ENCODE assay signal across 1 cellular context in the genomic region with DNA sequence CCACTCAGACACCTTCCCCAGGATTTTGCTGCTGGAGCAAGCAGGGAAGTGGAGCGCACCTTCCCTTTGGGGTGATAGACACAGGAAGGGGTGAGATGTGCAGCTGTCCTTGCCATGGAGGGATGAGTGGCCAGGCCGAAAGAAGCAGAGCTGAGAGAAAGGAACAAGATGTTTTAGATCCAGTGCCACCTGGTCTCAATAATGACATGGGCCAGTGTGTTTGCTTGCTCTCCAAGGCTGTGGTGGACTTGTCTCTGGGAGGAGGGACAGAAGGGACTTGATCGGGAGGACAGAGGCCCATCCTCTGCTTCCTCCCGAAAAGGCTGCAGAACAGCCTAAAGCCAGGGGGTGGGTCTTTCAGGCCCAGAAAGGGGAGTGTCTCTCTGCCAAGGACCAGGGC.
TF ChIP-seq lines count a peak whose summit lies in the region.

No MANE protein-coding gene starts in this region.

TF ChIP-seq in GM12878, 131 proteins besides CTCF, POLR2A, EP300 and RAD21 (continued from another document):
- TF ChIP-seq, protein P1, sequence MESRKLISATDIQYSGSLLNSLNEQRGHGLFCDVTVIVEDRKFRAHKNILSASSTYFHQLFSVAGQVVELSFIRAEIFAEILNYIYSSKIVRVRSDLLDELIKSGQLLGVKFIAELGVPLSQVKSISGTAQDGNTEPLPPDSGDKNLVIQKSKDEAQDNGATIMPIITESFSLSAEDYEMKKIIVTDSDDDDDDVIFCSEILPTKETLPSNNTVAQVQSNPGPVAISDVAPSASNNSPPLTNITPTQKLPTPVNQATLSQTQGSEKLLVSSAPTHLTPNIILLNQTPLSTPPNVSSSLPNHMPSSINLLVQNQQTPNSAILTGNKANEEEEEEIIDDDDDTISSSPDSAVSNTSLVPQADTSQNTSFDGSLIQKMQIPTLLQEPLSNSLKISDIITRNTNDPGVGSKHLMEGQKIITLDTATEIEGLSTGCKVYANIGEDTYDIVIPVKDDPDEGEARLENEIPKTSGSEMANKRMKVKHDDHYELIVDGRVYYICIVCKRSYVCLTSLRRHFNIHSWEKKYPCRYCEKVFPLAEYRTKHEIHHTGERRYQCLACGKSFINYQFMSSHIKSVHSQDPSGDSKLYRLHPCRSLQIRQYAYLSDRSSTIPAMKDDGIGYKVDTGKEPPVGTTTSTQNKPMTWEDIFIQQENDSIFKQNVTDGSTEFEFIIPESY (IDR thresholded peaks at IDR 0.05) = no peak
- TF ChIP-seq, protein P2, sequence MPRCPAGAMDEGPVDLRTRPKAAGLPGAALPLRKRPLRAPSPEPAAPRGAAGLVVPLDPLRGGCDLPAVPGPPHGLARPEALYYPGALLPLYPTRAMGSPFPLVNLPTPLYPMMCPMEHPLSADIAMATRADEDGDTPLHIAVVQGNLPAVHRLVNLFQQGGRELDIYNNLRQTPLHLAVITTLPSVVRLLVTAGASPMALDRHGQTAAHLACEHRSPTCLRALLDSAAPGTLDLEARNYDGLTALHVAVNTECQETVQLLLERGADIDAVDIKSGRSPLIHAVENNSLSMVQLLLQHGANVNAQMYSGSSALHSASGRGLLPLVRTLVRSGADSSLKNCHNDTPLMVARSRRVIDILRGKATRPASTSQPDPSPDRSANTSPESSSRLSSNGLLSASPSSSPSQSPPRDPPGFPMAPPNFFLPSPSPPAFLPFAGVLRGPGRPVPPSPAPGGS (IDR thresholded peaks at IDR 0.05; ENCODE audit: borderline replicate concordance, insufficient read depth, low read depth, low read length, poor library complexity, severe bottlenecking) = no peak
- TF ChIP-seq, protein P3, sequence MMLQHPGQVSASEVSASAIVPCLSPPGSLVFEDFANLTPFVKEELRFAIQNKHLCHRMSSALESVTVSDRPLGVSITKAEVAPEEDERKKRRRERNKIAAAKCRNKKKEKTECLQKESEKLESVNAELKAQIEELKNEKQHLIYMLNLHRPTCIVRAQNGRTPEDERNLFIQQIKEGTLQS (IDR thresholded peaks at IDR 0.05; ENCODE audit: borderline replicate concordance, extremely low read depth, low read depth, low read length) = no peak
- TF ChIP-seq, protein P4, sequence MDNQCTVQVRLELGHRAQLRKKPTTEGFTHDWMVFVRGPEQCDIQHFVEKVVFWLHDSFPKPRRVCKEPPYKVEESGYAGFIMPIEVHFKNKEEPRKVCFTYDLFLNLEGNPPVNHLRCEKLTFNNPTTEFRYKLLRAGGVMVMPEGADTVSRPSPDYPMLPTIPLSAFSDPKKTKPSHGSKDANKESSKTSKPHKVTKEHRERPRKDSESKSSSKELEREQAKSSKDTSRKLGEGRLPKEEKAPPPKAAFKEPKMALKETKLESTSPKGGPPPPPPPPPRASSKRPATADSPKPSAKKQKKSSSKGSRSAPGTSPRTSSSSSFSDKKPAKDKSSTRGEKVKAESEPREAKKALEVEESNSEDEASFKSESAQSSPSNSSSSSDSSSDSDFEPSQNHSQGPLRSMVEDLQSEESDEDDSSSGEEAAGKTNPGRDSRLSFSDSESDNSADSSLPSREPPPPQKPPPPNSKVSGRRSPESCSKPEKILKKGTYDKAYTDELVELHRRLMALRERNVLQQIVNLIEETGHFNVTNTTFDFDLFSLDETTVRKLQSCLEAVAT (IDR thresholded peaks at IDR 0.05) = peak; percentile 80
- TF ChIP-seq, protein P5, sequence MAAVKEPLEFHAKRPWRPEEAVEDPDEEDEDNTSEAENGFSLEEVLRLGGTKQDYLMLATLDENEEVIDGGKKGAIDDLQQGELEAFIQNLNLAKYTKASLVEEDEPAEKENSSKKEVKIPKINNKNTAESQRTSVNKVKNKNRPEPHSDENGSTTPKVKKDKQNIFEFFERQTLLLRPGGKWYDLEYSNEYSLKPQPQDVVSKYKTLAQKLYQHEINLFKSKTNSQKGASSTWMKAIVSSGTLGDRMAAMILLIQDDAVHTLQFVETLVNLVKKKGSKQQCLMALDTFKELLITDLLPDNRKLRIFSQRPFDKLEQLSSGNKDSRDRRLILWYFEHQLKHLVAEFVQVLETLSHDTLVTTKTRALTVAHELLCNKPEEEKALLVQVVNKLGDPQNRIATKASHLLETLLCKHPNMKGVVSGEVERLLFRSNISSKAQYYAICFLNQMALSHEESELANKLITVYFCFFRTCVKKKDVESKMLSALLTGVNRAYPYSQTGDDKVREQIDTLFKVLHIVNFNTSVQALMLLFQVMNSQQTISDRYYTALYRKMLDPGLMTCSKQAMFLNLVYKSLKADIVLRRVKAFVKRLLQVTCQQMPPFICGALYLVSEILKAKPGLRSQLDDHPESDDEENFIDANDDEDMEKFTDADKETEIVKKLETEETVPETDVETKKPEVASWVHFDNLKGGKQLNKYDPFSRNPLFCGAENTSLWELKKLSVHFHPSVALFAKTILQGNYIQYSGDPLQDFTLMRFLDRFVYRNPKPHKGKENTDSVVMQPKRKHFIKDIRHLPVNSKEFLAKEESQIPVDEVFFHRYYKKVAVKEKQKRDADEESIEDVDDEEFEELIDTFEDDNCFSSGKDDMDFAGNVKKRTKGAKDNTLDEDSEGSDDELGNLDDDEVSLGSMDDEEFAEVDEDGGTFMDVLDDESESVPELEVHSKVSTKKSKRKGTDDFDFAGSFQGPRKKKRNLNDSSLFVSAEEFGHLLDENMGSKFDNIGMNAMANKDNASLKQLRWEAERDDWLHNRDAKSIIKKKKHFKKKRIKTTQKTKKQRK (IDR thresholded peaks at IDR 0.05; ENCODE audit: low read depth, low read length) = no peak
- TF ChIP-seq SIN3A (IDR thresholded peaks at IDR 0.05; ENCODE audit: low read depth, low read length) (no peak), BRCA1 (IDR thresholded peaks at IDR 0.05; ENCODE audit: low read depth, low read length) (no peak), RAD51 (IDR thresholded peaks at IDR 0.05) (no peak), TCF12 (IDR thresholded peaks at IDR 0.05; ENCODE audit: low read depth, low read length) (0 out of 2 replicates have a peak, but pooled peaks have one; percentile 33), ZBED1 (IDR thresholded peaks at IDR 0.05; ENCODE audit: borderline replicate concordance) (no peak), SMC3 (IDR thresholded peaks at IDR 0.05; ENCODE audit: borderline replicate concordance, low read length) (no peak), BCL11A (IDR thresholded peaks at IDR 0.05; ENCODE audit: low read depth, low read length) (no peak), CEBPB (IDR thresholded peaks at IDR 0.05; ENCODE audit: borderline replicate concordance in 1 of 2, low read depth in 2 of 2, low read length in 2 of 2) (no peak), TBL1XR1 (IDR thresholded peaks at IDR 0.05; ENCODE audit: low read depth, low read length) (no peak), BHLHE40 (IDR thresholded peaks at IDR 0.05; ENCODE audit: borderline replicate concordance in 1 of 2, low read depth in 2 of 2, low read length in 1 of 2) (no peak), DPF2 (IDR thresholded peaks at IDR 0.05) (no peak; the same call in 1 of the 2 replicates), ESRRA (IDR thresholded peaks at IDR 0.05; ENCODE audit: low read length) (no peak), CBFB (IDR thresholded peaks at IDR 0.05; ENCODE audit: low read depth) (no peak), YY1 (IDR thresholded peaks at IDR 0.05; ENCODE audit: low read depth, low read length) (no peak), EGR1 (IDR thresholded peaks at IDR 0.05; ENCODE audit: borderline replicate concordance in 1 of 2, low read depth in 2 of 2, low read length in 2 of 2) (no peak), CHD4 (IDR thresholded peaks at IDR 0.05) (no peak)
- TF ChIP-seq, protein P6, sequence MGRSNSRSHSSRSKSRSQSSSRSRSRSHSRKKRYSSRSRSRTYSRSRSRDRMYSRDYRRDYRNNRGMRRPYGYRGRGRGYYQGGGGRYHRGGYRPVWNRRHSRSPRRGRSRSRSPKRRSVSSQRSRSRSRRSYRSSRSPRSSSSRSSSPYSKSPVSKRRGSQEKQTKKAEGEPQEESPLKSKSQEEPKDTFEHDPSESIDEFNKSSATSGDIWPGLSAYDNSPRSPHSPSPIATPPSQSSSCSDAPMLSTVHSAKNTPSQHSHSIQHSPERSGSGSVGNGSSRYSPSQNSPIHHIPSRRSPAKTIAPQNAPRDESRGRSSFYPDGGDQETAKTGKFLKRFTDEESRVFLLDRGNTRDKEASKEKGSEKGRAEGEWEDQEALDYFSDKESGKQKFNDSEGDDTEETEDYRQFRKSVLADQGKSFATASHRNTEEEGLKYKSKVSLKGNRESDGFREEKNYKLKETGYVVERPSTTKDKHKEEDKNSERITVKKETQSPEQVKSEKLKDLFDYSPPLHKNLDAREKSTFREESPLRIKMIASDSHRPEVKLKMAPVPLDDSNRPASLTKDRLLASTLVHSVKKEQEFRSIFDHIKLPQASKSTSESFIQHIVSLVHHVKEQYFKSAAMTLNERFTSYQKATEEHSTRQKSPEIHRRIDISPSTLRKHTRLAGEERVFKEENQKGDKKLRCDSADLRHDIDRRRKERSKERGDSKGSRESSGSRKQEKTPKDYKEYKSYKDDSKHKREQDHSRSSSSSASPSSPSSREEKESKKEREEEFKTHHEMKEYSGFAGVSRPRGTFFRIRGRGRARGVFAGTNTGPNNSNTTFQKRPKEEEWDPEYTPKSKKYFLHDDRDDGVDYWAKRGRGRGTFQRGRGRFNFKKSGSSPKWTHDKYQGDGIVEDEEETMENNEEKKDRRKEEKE (IDR thresholded peaks at IDR 0.05) = no peak
- TF ChIP-seq, protein P7, sequence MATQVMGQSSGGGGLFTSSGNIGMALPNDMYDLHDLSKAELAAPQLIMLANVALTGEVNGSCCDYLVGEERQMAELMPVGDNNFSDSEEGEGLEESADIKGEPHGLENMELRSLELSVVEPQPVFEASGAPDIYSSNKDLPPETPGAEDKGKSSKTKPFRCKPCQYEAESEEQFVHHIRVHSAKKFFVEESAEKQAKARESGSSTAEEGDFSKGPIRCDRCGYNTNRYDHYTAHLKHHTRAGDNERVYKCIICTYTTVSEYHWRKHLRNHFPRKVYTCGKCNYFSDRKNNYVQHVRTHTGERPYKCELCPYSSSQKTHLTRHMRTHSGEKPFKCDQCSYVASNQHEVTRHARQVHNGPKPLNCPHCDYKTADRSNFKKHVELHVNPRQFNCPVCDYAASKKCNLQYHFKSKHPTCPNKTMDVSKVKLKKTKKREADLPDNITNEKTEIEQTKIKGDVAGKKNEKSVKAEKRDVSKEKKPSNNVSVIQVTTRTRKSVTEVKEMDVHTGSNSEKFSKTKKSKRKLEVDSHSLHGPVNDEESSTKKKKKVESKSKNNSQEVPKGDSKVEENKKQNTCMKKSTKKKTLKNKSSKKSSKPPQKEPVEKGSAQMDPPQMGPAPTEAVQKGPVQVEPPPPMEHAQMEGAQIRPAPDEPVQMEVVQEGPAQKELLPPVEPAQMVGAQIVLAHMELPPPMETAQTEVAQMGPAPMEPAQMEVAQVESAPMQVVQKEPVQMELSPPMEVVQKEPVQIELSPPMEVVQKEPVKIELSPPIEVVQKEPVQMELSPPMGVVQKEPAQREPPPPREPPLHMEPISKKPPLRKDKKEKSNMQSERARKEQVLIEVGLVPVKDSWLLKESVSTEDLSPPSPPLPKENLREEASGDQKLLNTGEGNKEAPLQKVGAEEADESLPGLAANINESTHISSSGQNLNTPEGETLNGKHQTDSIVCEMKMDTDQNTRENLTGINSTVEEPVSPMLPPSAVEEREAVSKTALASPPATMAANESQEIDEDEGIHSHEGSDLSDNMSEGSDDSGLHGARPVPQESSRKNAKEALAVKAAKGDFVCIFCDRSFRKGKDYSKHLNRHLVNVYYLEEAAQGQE (IDR thresholded peaks at IDR 0.05; ENCODE audit: low read depth, low read length) = no peak
- TF ChIP-seq, protein P8, sequence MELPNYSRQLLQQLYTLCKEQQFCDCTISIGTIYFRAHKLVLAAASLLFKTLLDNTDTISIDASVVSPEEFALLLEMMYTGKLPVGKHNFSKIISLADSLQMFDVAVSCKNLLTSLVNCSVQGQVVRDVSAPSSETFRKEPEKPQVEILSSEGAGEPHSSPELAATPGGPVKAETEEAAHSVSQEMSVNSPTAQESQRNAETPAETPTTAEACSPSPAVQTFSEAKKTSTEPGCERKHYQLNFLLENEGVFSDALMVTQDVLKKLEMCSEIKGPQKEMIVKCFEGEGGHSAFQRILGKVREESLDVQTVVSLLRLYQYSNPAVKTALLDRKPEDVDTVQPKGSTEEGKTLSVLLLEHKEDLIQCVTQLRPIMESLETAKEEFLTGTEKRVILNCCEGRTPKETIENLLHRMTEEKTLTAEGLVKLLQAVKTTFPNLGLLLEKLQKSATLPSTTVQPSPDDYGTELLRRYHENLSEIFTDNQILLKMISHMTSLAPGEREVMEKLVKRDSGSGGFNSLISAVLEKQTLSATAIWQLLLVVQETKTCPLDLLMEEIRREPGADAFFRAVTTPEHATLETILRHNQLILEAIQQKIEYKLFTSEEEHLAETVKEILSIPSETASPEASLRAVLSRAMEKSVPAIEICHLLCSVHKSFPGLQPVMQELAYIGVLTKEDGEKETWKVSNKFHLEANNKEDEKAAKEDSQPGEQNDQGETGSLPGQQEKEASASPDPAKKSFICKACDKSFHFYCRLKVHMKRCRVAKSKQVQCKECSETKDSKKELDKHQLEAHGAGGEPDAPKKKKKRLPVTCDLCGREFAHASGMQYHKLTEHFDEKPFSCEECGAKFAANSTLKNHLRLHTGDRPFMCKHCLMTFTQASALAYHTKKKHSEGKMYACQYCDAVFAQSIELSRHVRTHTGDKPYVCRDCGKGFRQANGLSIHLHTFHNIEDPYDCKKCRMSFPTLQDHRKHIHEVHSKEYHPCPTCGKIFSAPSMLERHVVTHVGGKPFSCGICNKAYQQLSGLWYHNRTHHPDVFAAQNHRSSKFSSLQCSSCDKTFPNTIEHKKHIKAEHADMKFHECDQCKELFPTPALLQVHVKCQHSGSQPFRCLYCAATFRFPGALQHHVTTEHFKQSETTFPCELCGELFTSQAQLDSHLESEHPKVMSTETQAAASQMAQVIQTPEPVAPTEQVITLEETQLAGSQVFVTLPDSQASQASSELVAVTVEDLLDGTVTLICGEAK (IDR thresholded peaks at IDR 0.05; ENCODE audit: borderline replicate concordance) = no peak
- TF ChIP-seq, protein P9, sequence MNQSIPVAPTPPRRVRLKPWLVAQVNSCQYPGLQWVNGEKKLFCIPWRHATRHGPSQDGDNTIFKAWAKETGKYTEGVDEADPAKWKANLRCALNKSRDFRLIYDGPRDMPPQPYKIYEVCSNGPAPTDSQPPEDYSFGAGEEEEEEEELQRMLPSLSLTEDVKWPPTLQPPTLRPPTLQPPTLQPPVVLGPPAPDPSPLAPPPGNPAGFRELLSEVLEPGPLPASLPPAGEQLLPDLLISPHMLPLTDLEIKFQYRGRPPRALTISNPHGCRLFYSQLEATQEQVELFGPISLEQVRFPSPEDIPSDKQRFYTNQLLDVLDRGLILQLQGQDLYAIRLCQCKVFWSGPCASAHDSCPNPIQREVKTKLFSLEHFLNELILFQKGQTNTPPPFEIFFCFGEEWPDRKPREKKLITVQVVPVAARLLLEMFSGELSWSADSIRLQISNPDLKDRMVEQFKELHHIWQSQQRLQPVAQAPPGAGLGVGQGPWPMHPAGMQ (IDR thresholded peaks at IDR 0.05; ENCODE audit: borderline replicate concordance) = no peak
TF ChIP-seq in GM12878: peak in this region for 10.
